1 cellular context compared by ENCODE assay signal in genomic region chr17:45787044-45787443, GRCh38.
TF ChIP-seq lines count a peak whose summit lies in the region.

No MANE protein-coding gene starts in this region.

TF ChIP-seq in GM23338, 12 proteins besides CTCF, POLR2A, EP300 and RAD21 (continued from another document):
- TF ChIP-seq ZNF462 (CRISPR knock-in tag; IDR thresholded peaks at IDR 0.05), result no peak
- no peak for TF ChIP-seq EZH2 (IDR thresholded peaks at IDR 0.05; ENCODE audit: low read depth, unreplicated experiment)
